ENCODE assay signal across 20 cellular contexts in the genomic region with DNA sequence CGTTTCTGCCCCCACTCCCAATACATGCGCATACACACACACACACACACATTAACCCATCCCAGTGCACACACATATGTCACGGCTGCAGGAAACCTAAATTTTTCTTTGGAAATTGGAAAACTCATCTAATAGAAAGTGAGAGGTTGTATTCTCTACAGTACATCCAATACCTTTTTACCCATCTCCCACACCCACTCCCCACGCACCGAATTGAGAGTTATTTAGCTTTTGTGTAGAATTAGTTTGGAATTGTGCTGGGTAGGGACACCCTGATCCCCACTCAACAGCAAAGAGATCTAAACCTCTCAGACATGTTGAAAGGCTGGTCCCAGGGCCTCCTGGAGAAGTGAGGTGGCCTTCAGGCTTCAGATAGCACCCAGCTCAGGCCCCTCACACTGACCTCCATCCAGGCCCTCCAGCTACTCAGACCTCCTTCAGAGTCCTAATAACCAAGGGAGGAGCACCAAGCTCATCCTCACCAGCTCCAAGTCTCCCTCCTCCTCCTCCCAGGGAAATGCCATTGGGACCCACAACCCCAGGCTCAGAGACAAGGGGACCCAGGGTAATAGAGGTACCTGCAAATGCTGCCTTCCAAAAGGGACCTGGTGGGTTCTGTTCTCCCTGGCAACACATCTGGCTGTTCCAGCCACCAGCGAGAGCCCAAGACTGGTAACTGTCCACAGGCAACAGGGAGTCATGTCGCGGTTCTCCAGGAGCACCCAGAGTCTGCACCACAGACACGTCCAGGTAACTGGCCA. TPM values are rescaled to one million over a fixed set of nuclear protein-coding genes. Genes with fewer than 3 reads are reported as not detected.
DNase-seq lines count a peak whose midpoint lies in the region; ATAC-seq, FAIRE-seq and TF ChIP-seq lines count a peak whose summit lies in the region.
"Had no signal": no experiment of that assay in that cellular context is flagged by ENCODE, and none has a peak within 500 bp of the region (broad histone marks: within the 10 kb centered on the region; RNA-seq: fewer than 3 reads in every experiment).

No MANE protein-coding gene starts in this region.

- H2BK12ac ChIP-seq in trophoblast cell (ENCODE audit: low read length) = no peak overlapping the region

- no peak for FAIRE-seq in GM12878 (lab: Jason Lieb, UNC)
- no peak for FAIRE-seq in frontal cortex (lab: Jason Lieb, UNC)

- H3K27ac ChIP-seq in A673 (ENCODE audit: low read depth, low read length, poor library complexity, severe bottlenecking) = peak overlapping the region; percentile 97
- no peak overlapping the region; the same call in 1 of the 2 replicates for H3K27ac ChIP-seq in HEK293 (ENCODE audit: extremely low read depth, low read depth, low read length)
- no peak overlapping the region for H3K27ac ChIP-seq in GM12878 (ENCODE audit: control insufficient read depth, insufficient read depth)
- no peak overlapping the region for H3K27ac ChIP-seq in naive thymus-derived CD4-positive, alpha-beta T cell (ENCODE audit: low read depth, low read length)
- H3K27ac ChIP-seq in trophoblast cell (ENCODE audit: low read depth, low read length) = no peak overlapping the region
- H3K27ac ChIP-seq: adrenal gland, left ventricle myocardium inferior, neutrophil, Peyer's patch had no signal

- TF ChIP-seq CTCF in A673 (conservative IDR thresholded peaks at IDR 0.05; ENCODE audit: low read depth, low read length) = no peak
- no peak for TF ChIP-seq CTCF in HEK293 (tag by site-specific recombination; IDR thresholded peaks at IDR 0.05)
- TF ChIP-seq CTCF in GM12878 (IDR thresholded peaks at IDR 0.05 in 2 of 3, conservative IDR thresholded peaks at IDR 0.05 in 1 of 3; ENCODE audit: control insufficient read depth in 2 of 3, extremely low read depth in 1 of 3, insufficient read depth in 1 of 3, low read depth in 3 of 3, low read length in 3 of 3) = no peak

- peak overlapping the region in 9 of 10 donors; percentile 27 to 89 (median 56) for H3K4me3 Mint-ChIP-seq in naive thymus-derived CD4-positive, alpha-beta T cell
- H3K4me3 Mint-ChIP-seq: T-helper 1 cell treated with Interleukin-12 subunit alpha and Interleukin-12 subunit beta and Interleukin-4 antibody, amounts not matched to agents 30 μg/mL and 1 μg/mL, for 36 hours had no signal

- H3K27me3 ChIP-seq in A673 (replicated peaks; ENCODE audit: insufficient read depth, low read depth, low read length, poor library complexity) (no peaks in the 10 kb centered on the region), GM12878 (replicated peaks in 1 of 2; ENCODE audit: control insufficient read depth in 2 of 2, insufficient read depth in 2 of 2, low read length in 1 of 2) (peaks cover 26 to 45% of the 10 kb centered on the region in 2 experiments), trophoblast cell (ENCODE audit: insufficient read depth, low read length) (peaks cover 80% of the 10 kb centered on the region)
- H3K27me3 ChIP-seq in naive thymus-derived CD4-positive, alpha-beta T cell (ENCODE audit: control insufficient read depth in 2 of 2, insufficient read depth in 2 of 2, low read length in 2 of 2) = peaks cover 35 to 79% of the 10 kb centered on the region in 2 donors

- H3K4me2 ChIP-seq in GM12878 (ENCODE audit: control insufficient read depth, insufficient read depth) (no peak overlapping the region), trophoblast cell (ENCODE audit: low read length) (no peak overlapping the region)

- no peak overlapping the region for H3K14ac ChIP-seq in trophoblast cell (ENCODE audit: low read length)

- H3K9me3 ChIP-seq in A673 (ENCODE audit: low read depth, low read length, poor library complexity, severe bottlenecking) = no peaks in the 10 kb centered on the region
- no peaks in the 10 kb centered on the region for H3K9me3 ChIP-seq in HEK293 (ENCODE audit: control insufficient read depth, insufficient read depth, low read depth, low read length)
- no peaks in the 10 kb centered on the region for H3K9me3 ChIP-seq in GM12878 (replicated peaks; ENCODE audit: control insufficient read depth, insufficient read depth, low read length)
- H3K9me3 ChIP-seq in naive thymus-derived CD4-positive, alpha-beta T cell (ENCODE audit: control insufficient read depth in 2 of 3, low read length in 3 of 3) = no peaks in the 10 kb centered on the region
- H3K9me3 ChIP-seq in trophoblast cell (ENCODE audit: insufficient read depth, low read depth, low read length) = peaks cover 9% of the 10 kb centered on the region
- H3K9me3 ChIP-seq: adrenal gland, left ventricle myocardium inferior, neutrophil, Peyer's patch had no signal

- BruUV-seq in A673 (replicated peaks; lab: Mats Ljungman, UMichigan) = no TSS peak
- no TSS peak for BruUV-seq in GM12878 (replicated peaks; lab: Mats Ljungman, UMichigan)

- RAD21 ChIA-PET in GM12878 (lab: Charles Lee; ENCODE audit: unreplicated experiment) = interaction anchor here (5.5 kb wide), 1 partner anchor 152 kb away, joined by 67 read pairs; no protein-coding TSS in a partner anchor

- ATAC-seq in GM12878 (no peak), HG02885 (IDR thresholded peaks at IDR 0.05; ENCODE audit: poor library complexity, unreplicated experiment) (no peak)
- no peak for ATAC-seq in naive thymus-derived CD4-positive, alpha-beta T cell

- peak overlapping the region in 1 of 9 donors; percentile 47 for H3K27ac Mint-ChIP-seq in naive thymus-derived CD4-positive, alpha-beta T cell
- H3K27ac Mint-ChIP-seq: H9; T-helper 1 cell treated with Interleukin-12 subunit alpha and Interleukin-12 subunit beta and Interleukin-4 antibody, amounts not matched to agents 30 μg/mL and 1 μg/mL, for 36 hours had no signal

- H4K91ac ChIP-seq in trophoblast cell (ENCODE audit: low read depth, low read length) = no peak overlapping the region

- intact Hi-C loops in A673 (cut with micrococcal nuclease; ENCODE audit: unreplicated experiment) = no loop called here
- intact Hi-C loops in GM12878 (cut with micrococcal nuclease; ENCODE audit: unreplicated experiment) = no loop called here
- intact Hi-C loops in naive thymus-derived CD4-positive, alpha-beta T cell (cut with micrococcal nuclease) = loop anchor here (5.0 to 10.0 kb wide), 3 partner anchors 85 to 267 kb away; a partner anchor contains a TSS

- DNase-seq in A673 (ENCODE audit: low spot score) (no peak), GM12878 (ENCODE audit: low read depth, low spot score) (no peak), trophoblast cell (no peak), frontal cortex (ENCODE audit: low spot score in 2 of 2) (no peak)
- no peak for DNase-seq in naive thymus-derived CD4-positive, alpha-beta T cell
- no peak for DNase-seq in stimulated activated CD4-positive, alpha-beta T cell treated with anti-CD3 and anti-CD28 coated beads, Interleukin-4, amount 100 ng/mL, for 1 hour
- DNase-seq: activated CD4-positive, alpha-beta T cell treated with anti-CD3 and anti-CD28 coated beads for 4 hours; activated T-cell treated with anti-CD3 and anti-CD28 coated beads for 4 hours; cerebellar nuclear complex; hypothalamus; Karpas-422; left ventricle myocardium inferior; NCI-H1694 had no signal

- H2BK120ac ChIP-seq in trophoblast cell (ENCODE audit: insufficient read depth, low read length, poor library complexity) = no peak overlapping the region

- 42% methylated on average over 9 of the region's 9 CpGs for WGBS in GM12878 (ENCODE audit: insufficient coverage, insufficient replicate concordance, low lambda C conversion rate, missing lambda C conversion rate)
- WGBS in trophoblast cell (ENCODE audit: extremely low coverage, insufficient coverage, insufficient read length) = no CpG with 5 or more reads among the region's 9 CpGs

- H4K12ac ChIP-seq in trophoblast cell (ENCODE audit: low read depth, low read length) = no peak overlapping the region

- no peak overlapping the region for H2BK5ac ChIP-seq in trophoblast cell (ENCODE audit: low read depth, low read length, poor library complexity)

- H3K4me3 ChIP-seq in A673 (ENCODE audit: low read depth, low read length, poor library complexity, severe bottlenecking) (peak overlapping the region; percentile 73), HEK293 (ENCODE audit: low read depth, low read length) (peak overlapping the region; percentile 72), GM12878 (no peak overlapping the region), trophoblast cell (ENCODE audit: low read depth, low read length) (no peak overlapping the region)
- no peak overlapping the region for H3K4me3 ChIP-seq in naive thymus-derived CD4-positive, alpha-beta T cell (ENCODE audit: low read length)

- POLR2A ChIA-PET in A673 (lab: Charles Lee; ENCODE audit: low non-redundant PET) = no interaction called here
- POLR2A ChIA-PET in HEK293 (lab: Yijun Ruan, JAX) = interaction anchor here (0.8 to 2.0 kb wide), 3 partner anchors 57 to 151 kb away, joined by 4 to 10 read pairs (median 5); no protein-coding TSS in a partner anchor
- POLR2A ChIA-PET in GM12878 (lab: Charles Lee) = no interaction called here
- POLR2A ChIA-PET in naive thymus-derived CD4-positive, alpha-beta T cell (lab: Charles Lee) = no interaction called here

- in situ Hi-C loops in GM12878 (cut with MboI) = loop anchor here (5.0 kb wide), 1 partner anchor 155 kb away; no protein-coding TSS in a partner anchor

- H4K20me1 ChIP-seq in GM12878 (ENCODE audit: control insufficient read depth, insufficient read depth) = no peaks in the 10 kb centered on the region

- TF ChIP-seq POLR2A in GM12878 (IDR thresholded peaks at IDR 0.05; ENCODE audit: low read depth, low read length) = no peak

- TF ChIP-seq EP300 in GM12878 (IDR thresholded peaks at IDR 0.05; ENCODE audit: borderline replicate concordance in 1 of 2, control insufficient read depth in 1 of 2, low read depth in 2 of 2, low read length in 2 of 2) = no peak

- H3K79me1 ChIP-seq in trophoblast cell (ENCODE audit: low read length) = no peaks in the 10 kb centered on the region

- H3K36me3 ChIP-seq in A673 (ENCODE audit: insufficient read depth, low read length, poor library complexity, severe bottlenecking) = no peaks in the 10 kb centered on the region
- peaks cover 0 to 22% of the 10 kb centered on the region in 2 experiments; a peak in 1 of 3 replicates for H3K36me3 ChIP-seq in HEK293 (ENCODE audit: control insufficient read depth in 2 of 2, insufficient read depth in 1 of 2, low read length in 2 of 2)
- no peaks in the 10 kb centered on the region for H3K36me3 ChIP-seq in GM12878 (ENCODE audit: control insufficient read depth in 2 of 2, insufficient read depth in 2 of 2, low read length in 1 of 2)
- no peaks in the 10 kb centered on the region for H3K36me3 ChIP-seq in naive thymus-derived CD4-positive, alpha-beta T cell (ENCODE audit: control insufficient read depth in 2 of 3, insufficient read depth in 3 of 3, low read length in 3 of 3)
- H3K36me3 ChIP-seq in trophoblast cell (ENCODE audit: control insufficient read depth in 1 of 2, insufficient read depth in 2 of 2, low read length in 2 of 2) = no peaks in the 10 kb centered on the region
- H3K36me3 ChIP-seq: adrenal gland, left ventricle myocardium inferior, neutrophil, Peyer's patch had no signal

- H3K9ac ChIP-seq in GM12878 (ENCODE audit: control insufficient read depth, insufficient read depth, low read length) (no peak overlapping the region), trophoblast cell (ENCODE audit: low read length) (no peak overlapping the region)

- no peak overlapping the region for H3K4ac ChIP-seq in trophoblast cell (ENCODE audit: low read depth, low read length)

- peaks cover 92 to 99% (median 96%) of the 10 kb centered on the region in 5 donors for H3K27me3 Mint-ChIP-seq in naive thymus-derived CD4-positive, alpha-beta T cell

- no peak for TF ChIP-seq RAD21 in GM12878 (IDR thresholded peaks at IDR 0.05; ENCODE audit: insufficient read depth, low read depth, low read length)

- H3K9me3 Mint-ChIP-seq in naive thymus-derived CD4-positive, alpha-beta T cell = peaks cover 0 to 3% (median 0%) of the 10 kb centered on the region in 11 donors
- H3K9me3 Mint-ChIP-seq: T-helper 1 cell treated with Interleukin-12 subunit alpha and Interleukin-12 subunit beta and Interleukin-4 antibody, amounts not matched to agents 30 μg/mL and 1 μg/mL, for 36 hours had no signal

- SMC1A ChIA-PET in GM12878 (lab: Charles Lee; ENCODE audit: uncharacterized antibody, unreplicated experiment) = interaction anchor here (0.7 kb wide), 1 partner anchor 88 kb away, joined by 3 read pairs; no protein-coding TSS in a partner anchor

- H3K18ac ChIP-seq in trophoblast cell (ENCODE audit: low read length) = no peak overlapping the region

- H3K4me1 ChIP-seq in A673 (ENCODE audit: insufficient read depth, low read length, poor library complexity, severe bottlenecking) (peaks cover 38% of the 10 kb centered on the region), HEK293 (ENCODE audit: control insufficient read depth, insufficient read depth, low read length) (peaks cover 7% of the 10 kb centered on the region), GM12878 (ENCODE audit: control insufficient read depth, insufficient read depth, low read length) (no peaks in the 10 kb centered on the region; the same call in 1 of the 2 replicates), trophoblast cell (ENCODE audit: control insufficient read depth in 1 of 2, insufficient read depth in 2 of 2, low read length in 2 of 2) (peaks cover 3 to 9% of the 10 kb centered on the region in 2 experiments)
- peaks cover 27 to 36% of the 10 kb centered on the region in 2 donors for H3K4me1 ChIP-seq in naive thymus-derived CD4-positive, alpha-beta T cell (ENCODE audit: control insufficient read depth in 2 of 2, insufficient read depth in 2 of 2, low read length in 2 of 2)

- H2AFZ ChIP-seq in GM12878 (ENCODE audit: control insufficient read depth, low read depth, low read length) (no peak overlapping the region), trophoblast cell (ENCODE audit: insufficient read depth, low read length, poor library complexity) (no peak overlapping the region)

- H3K4me1 Mint-ChIP-seq in naive thymus-derived CD4-positive, alpha-beta T cell = peaks cover 26 to 53% (median 36%) of the 10 kb centered on the region in 7 donors

- H3K23ac ChIP-seq in trophoblast cell (ENCODE audit: low read length) = no peak overlapping the region

- H3K36me3 Mint-ChIP-seq in naive thymus-derived CD4-positive, alpha-beta T cell = no peaks in the 10 kb centered on the region

- H3K79me2 ChIP-seq in GM12878 (ENCODE audit: control insufficient read depth, insufficient read depth, low read length) = no peaks in the 10 kb centered on the region
- no peaks in the 10 kb centered on the region for H3K79me2 ChIP-seq in trophoblast cell (ENCODE audit: control insufficient read depth, insufficient read depth, low read length, poor library complexity)

- H4K8ac ChIP-seq in trophoblast cell (ENCODE audit: low read depth, low read length) = no peak overlapping the region

- no peak overlapping the region for H2AK5ac ChIP-seq in trophoblast cell (ENCODE audit: low read length)

- CTCF ChIA-PET in A673 (lab: Charles Lee) = interaction anchor here (0.5 to 1.9 kb wide), 3 partner anchors 63 to 151 kb away, joined by 3 to 16 read pairs (median 5); no protein-coding TSS in a partner anchor
- CTCF ChIA-PET in HEK293 (lab: Yijun Ruan, JAX) = interaction anchor here (0.6 to 14.1 kb wide), 11 partner anchors 10 to 305 kb away, joined by 3 to 246 read pairs (median 4); no protein-coding TSS in a partner anchor
- CTCF ChIA-PET in GM12878 (lab: Yijun Ruan, JAX) = interaction anchor here (1.1 to 6.4 kb wide), 3 partner anchors 18 to 151 kb away, joined by 3 to 108 read pairs (median 4); no protein-coding TSS in a partner anchor
- CTCF ChIA-PET in naive thymus-derived CD4-positive, alpha-beta T cell (lab: Charles Lee) = interaction anchor here (0.6 kb wide), 1 partner anchor 153 kb away, joined by 4 read pairs; no protein-coding TSS in a partner anchor

RNA-seq across cellular contexts. Expression of a gene that starts 1.0 kb away (rescaled TPM):
- total RNA-seq in A673 (2021) = 11.7 and 15.8 TPM in 2 replicates
- total RNA-seq in GM12878 (2013; cell fraction: nucleolus; rRNA removed) = not detected in 2 replicates
- not detected in 2 replicates for total RNA-seq in GM12878 (2014; rRNA removed)
- not detected in 2 replicates for total RNA-seq in GM12878 (2014; rRNA removed; fragmentation: Illumina TruSeq; extraction: Trizol)
- total RNA-seq in GM12878 (2021) = 0.05 TPM in 2 replicates
- not detected for polyA plus RNA-seq in GM12878 (2011; ENCODE audit: low read depth)
- not detected in 2 replicates for polyA plus RNA-seq in GM12878 (2011; rRNA removed)
- polyA plus RNA-seq in GM12878 (2011; cell fraction: cytosol; rRNA removed) = not detected in 2 replicates
- not detected in 2 replicates for polyA plus RNA-seq in GM12878 (2011; cell fraction: nucleus; rRNA removed)
- not detected in 2 replicates for polyA plus RNA-seq in GM12878 (2012)
- polyA plus RNA-seq in GM12878 (2014; fragmentation: Illumina TruSeq; extraction: Trizol) = not detected in 2 replicates
- polyA plus RNA-seq in GM12878 (2014; fragmentation: Nextera tagmentation; extraction: Ambion mirVana) = not detected
- polyA plus RNA-seq in GM12878 (2014; rRNA removed) = not detected in 2 replicates
- polyA plus RNA-seq in GM12878 (2016; fragmentation: Nextera tagmentation; extraction: Ambion mirVana) = not detected
- polyA minus RNA-seq in GM12878 (2011; rRNA and poly(A)+ RNA removed) = not detected in 2 replicates
- polyA minus RNA-seq in GM12878 (2011; cell fraction: cytosol; rRNA and poly(A)+ RNA removed) = not detected in 2 replicates
- polyA minus RNA-seq in GM12878 (2011; cell fraction: nucleus; rRNA and poly(A)+ RNA removed) = not detected in 2 replicates
- total RNA-seq in naive thymus-derived CD4-positive, alpha-beta T cell = not detected
- not detected for polyA plus RNA-seq in naive thymus-derived CD4-positive, alpha-beta T cell
- polyA plus RNA-seq in trophoblast cell (2013) = not detected in 2 replicates
- total RNA-seq in frontal cortex = not detected
- total RNA-seq: H9, left ventricle myocardium inferior had no signal
- polyA plus RNA-seq: adrenal gland had no signal

RNA-seq across cellular contexts. Expression of a gene that starts 4.6 kb away (rescaled TPM):
- total RNA-seq in A673 (2021) = 25.5 and 47.8 TPM in 2 replicates
- total RNA-seq in GM12878 (2013; cell fraction: nucleolus; rRNA removed) = not detected in 2 replicates
- total RNA-seq in GM12878 (2014; rRNA removed) = not detected in 2 replicates
- not detected in 2 replicates for total RNA-seq in GM12878 (2014; rRNA removed; fragmentation: Illumina TruSeq; extraction: Trizol)
- total RNA-seq in GM12878 (2021) = not detected in 2 replicates
- not detected for polyA plus RNA-seq in GM12878 (2011; ENCODE audit: low read depth)
- not detected in 2 replicates for polyA plus RNA-seq in GM12878 (2011; rRNA removed)
- not detected in 2 replicates for polyA plus RNA-seq in GM12878 (2011; cell fraction: cytosol; rRNA removed)
- polyA plus RNA-seq in GM12878 (2011; cell fraction: nucleus; rRNA removed) = not detected in 2 replicates
- not detected in 2 replicates for polyA plus RNA-seq in GM12878 (2012)
- not detected in 2 replicates for polyA plus RNA-seq in GM12878 (2014; fragmentation: Illumina TruSeq; extraction: Trizol)
- polyA plus RNA-seq in GM12878 (2014; fragmentation: Nextera tagmentation; extraction: Ambion mirVana) = under 1 TPM in 1 of 2 experiments, not detected in 1; 0.31 TPM
- polyA plus RNA-seq in GM12878 (2014; rRNA removed) = not detected in 2 replicates
- polyA plus RNA-seq in GM12878 (2016; fragmentation: Nextera tagmentation; extraction: Ambion mirVana) = not detected
- not detected in 2 replicates for polyA minus RNA-seq in GM12878 (2011; rRNA and poly(A)+ RNA removed)
- not detected in 2 replicates for polyA minus RNA-seq in GM12878 (2011; cell fraction: cytosol; rRNA and poly(A)+ RNA removed)
- polyA minus RNA-seq in GM12878 (2011; cell fraction: nucleus; rRNA and poly(A)+ RNA removed) = not detected in 2 replicates
- not detected for total RNA-seq in naive thymus-derived CD4-positive, alpha-beta T cell
- polyA plus RNA-seq in naive thymus-derived CD4-positive, alpha-beta T cell = not detected
- polyA plus RNA-seq in trophoblast cell (2013) = not detected in 2 replicates
- total RNA-seq in frontal cortex = not detected
- total RNA-seq: adrenal gland, H9, left ventricle myocardium inferior, Peyer's patch had no signal
- polyA plus RNA-seq: adrenal gland had no signal

RNA-seq across cellular contexts. Expression of a gene that starts 5.3 kb away (rescaled TPM):
- total RNA-seq in A673 (2021) (78.3 and 129 TPM in 2 replicates), GM12878 (2014; rRNA removed) (not detected in 2 replicates), GM12878 (2014; rRNA removed; fragmentation: Illumina TruSeq; extraction: Trizol) (not detected in 2 replicates), GM12878 (2021) (not detected in 2 replicates), frontal cortex (not detected)
- not detected in 2 replicates for total RNA-seq in GM12878 (2013; cell fraction: nucleolus; rRNA removed)
- not detected for polyA plus RNA-seq in GM12878 (2011; ENCODE audit: low read depth)
- polyA plus RNA-seq in GM12878 (2011; rRNA removed) (not detected in 2 replicates), GM12878 (2014; fragmentation: Illumina TruSeq; extraction: Trizol) (not detected in 2 replicates), GM12878 (2014; fragmentation: Nextera tagmentation; extraction: Ambion mirVana) (not detected), GM12878 (2014; rRNA removed) (not detected in 2 replicates), GM12878 (2016; fragmentation: Nextera tagmentation; extraction: Ambion mirVana) (not detected)
- not detected in 2 replicates for polyA plus RNA-seq in GM12878 (2011; cell fraction: cytosol; rRNA removed)
- polyA plus RNA-seq in GM12878 (2011; cell fraction: nucleus; rRNA removed) = not detected in 2 replicates
- polyA plus RNA-seq in GM12878 (2012) = not detected in 2 replicates
- polyA minus RNA-seq in GM12878 (2011; rRNA and poly(A)+ RNA removed) = not detected in 2 replicates
- not detected in 2 replicates for polyA minus RNA-seq in GM12878 (2011; cell fraction: cytosol; rRNA and poly(A)+ RNA removed)
- polyA minus RNA-seq in GM12878 (2011; cell fraction: nucleus; rRNA and poly(A)+ RNA removed) = not detected in 2 replicates
- not detected for total RNA-seq in naive thymus-derived CD4-positive, alpha-beta T cell
- not detected for polyA plus RNA-seq in naive thymus-derived CD4-positive, alpha-beta T cell
- not detected in 2 replicates for polyA plus RNA-seq in trophoblast cell (2013)
- total RNA-seq: adrenal gland, H9, left ventricle myocardium inferior, Peyer's patch had no signal

Comparison
In these comparisons a context has a peak if more than half of its experiments do, and no peak if none do; other contexts are left out.
1. H3K4me3 ChIP-seq: peak in A673 (single experiment) and HEK293 (single experiment); none in GM12878 (single experiment), naive thymus-derived CD4-positive, alpha-beta T cell (single experiment) and trophoblast cell (single experiment).
2. RNA of a gene that starts 1.0 kb away (total RNA-seq): 11.7 to 15.8 TPM in A673; 0.05 TPM in GM12878, not detected in naive thymus-derived CD4-positive, alpha-beta T cell and not detected in frontal cortex (single experiment); every median in the first group is over 10 times any median in the second.
3. RNA of a gene that starts 4.6 kb away (total RNA-seq): 25.5 to 47.8 TPM in A673; not detected in GM12878, not detected in naive thymus-derived CD4-positive, alpha-beta T cell and not detected in frontal cortex (single experiment); every median in the first group is over 10 times any median in the second.
4. RNA of a gene that starts 5.3 kb away (total RNA-seq): 78.3 to 129 TPM in A673; not detected in GM12878, not detected in naive thymus-derived CD4-positive, alpha-beta T cell and not detected in frontal cortex (single experiment); every median in the first group is over 10 times any median in the second.
5. intact Hi-C loops: an anchor here in naive thymus-derived CD4-positive, alpha-beta T cell (5.0 to 10.0 kb wide); none called in A673 and GM12878.